17 cellular contexts compared by ENCODE assay signal in genomic region chr1:197062692-197063091, GRCh38. TPM values are rescaled to one million over a fixed set of nuclear protein-coding genes. Genes with fewer than 3 reads are reported as not detected.
DNase-seq lines count a peak whose midpoint lies in the region; ATAC-seq and TF ChIP-seq lines count a peak whose summit lies in the region.
"Had no signal": no experiment of that assay in that cellular context is flagged by ENCODE, and none has a peak within 500 bp of the region (broad histone marks: within the 10 kb centered on the region; RNA-seq: fewer than 3 reads in every experiment).

No MANE protein-coding gene starts in this region.

- no peak overlapping the region for H3K23ac ChIP-seq in mesendoderm (ENCODE audit: low read length)

- H4K8ac ChIP-seq in mesendoderm (ENCODE audit: low read depth, low read length), result no peak overlapping the region

- no peak overlapping the region for H4K5ac ChIP-seq in mesendoderm (ENCODE audit: low read length)

- no peak for DNase-seq in activated T-helper 1 cell treated with anti-CD3 and anti-CD28 coated beads, Interleukin-12 subunit alpha, Interleukin-12 subunit beta, Interleukin-2, Interleukin-4 antibody, amounts not matched to agents 30 ng/mL and 10 ng/mL and 1 ng/mL, durations not matched to agents 14 hours and 24 hours and 36 hours (ENCODE audit: low spot score)
- no peak for DNase-seq in T-cell
- DNase-seq in activated CD4-positive, alpha-beta T cell treated with anti-CD3 and anti-CD28 coated beads, Interleukin-2, amount 50 U/mL, for 48 hours, result no peak
- no peak for DNase-seq in mesendoderm
- DNase-seq: activated CD4-positive, alpha-beta T cell treated with anti-CD3 and anti-CD28 coated beads for 1 hour; CD4-positive, CD25-positive, alpha-beta regulatory T cell; stimulated activated CD4-positive, alpha-beta T cell treated with anti-CD3 and anti-CD28 coated beads, Interleukin-1b, Interleukin-23, amount 100 ng/mL, for 48 hours; stimulated activated naive CD4-positive, alpha-beta T cell had no signal

- H3K4me2 ChIP-seq in OCI-LY3 (ENCODE audit: low read length) (peak overlapping the region; percentile 18), mesendoderm (ENCODE audit: low read length) (no peak overlapping the region)

- no peak overlapping the region for H2AFZ ChIP-seq in OCI-LY3 (ENCODE audit: low read depth, low read length)

- H3K4ac ChIP-seq in mesendoderm (ENCODE audit: low read depth, low read length), result no peak overlapping the region

- H3K79me1 ChIP-seq in mesendoderm (ENCODE audit: low read length), result no peaks in the 10 kb centered on the region

- H3K4me1 ChIP-seq in OCI-LY3 (ENCODE audit: low read length) (peaks cover 13% of the 10 kb centered on the region), mesendoderm (ENCODE audit: control insufficient read depth, low read depth, low read length) (no peaks in the 10 kb centered on the region)
- H3K4me1 ChIP-seq: SJSA1 had no signal

- no peak overlapping the region for H3K4me3 Mint-ChIP-seq in activated T-helper 1 cell treated with anti-CD3 and anti-CD28 coated beads, Interleukin-12 subunit alpha, Interleukin-12 subunit beta, Interleukin-2, Interleukin-4 antibody, amounts not matched to agents 30 ng/mL and 10 ng/mL and 1 ng/mL, durations not matched to agents 14 hours and 24 hours and 36 hours
- H3K4me3 Mint-ChIP-seq in T-cell, result no peak overlapping the region
- H3K4me3 Mint-ChIP-seq: CD4-positive, CD25-positive, alpha-beta regulatory T cell had no signal

- H3K36me3 ChIP-seq in OCI-LY3 (replicated peaks; ENCODE audit: low read depth, low read length), result no peaks in the 10 kb centered on the region
- H3K36me3 ChIP-seq in mesendoderm (ENCODE audit: control insufficient read depth, insufficient read depth, low read length), result no peaks in the 10 kb centered on the region
- H3K36me3 ChIP-seq: SJSA1 had no signal

- H3K4me3 ChIP-seq in OCI-LY3 (ENCODE audit: low read length) (no peak overlapping the region), mesendoderm (ENCODE audit: low read length) (no peak overlapping the region)
- H3K4me3 ChIP-seq: lung, SJSA1 had no signal

- POLR2A ChIA-PET in T-cell (lab: Charles Lee), result no interaction called here

- H2BK15ac ChIP-seq in mesendoderm (replicated peaks; ENCODE audit: low read depth), result no peak overlapping the region

- ATAC-seq in GM18868 (IDR thresholded peaks at IDR 0.05; ENCODE audit: unreplicated experiment) (peak; percentile 94), GM21528 (IDR thresholded peaks at IDR 0.05; ENCODE audit: low FRiP score, unreplicated experiment) (peak; percentile 95), HG03045 (IDR thresholded peaks at IDR 0.05; ENCODE audit: unreplicated experiment) (peak; percentile 74), T-cell (replicated peaks in 1 of 4) (no peak)

- no peak overlapping the region for H3K56ac ChIP-seq in mesendoderm (ENCODE audit: low read length)

- no peak overlapping the region for H2BK120ac ChIP-seq in mesendoderm (ENCODE audit: low read depth, low read length)

- H3K9me3 ChIP-seq in OCI-LY3 (ENCODE audit: insufficient read depth, low read length), result no peaks in the 10 kb centered on the region
- H3K9me3 ChIP-seq: SJSA1 had no signal

- WGBS in mesendoderm (ENCODE audit: extremely low coverage, insufficient coverage, low lambda C conversion rate), result no CpG with 5 or more reads among the region's 2 CpGs

- no peak overlapping the region for H2BK5ac ChIP-seq in mesendoderm (ENCODE audit: low read length)

- H3K27me3 ChIP-seq in OCI-LY3 (ENCODE audit: low read depth, low read length), result no peaks in the 10 kb centered on the region
- H3K27me3 ChIP-seq in mesendoderm (ENCODE audit: insufficient read depth, low read length, poor library complexity), result no peaks in the 10 kb centered on the region
- H3K27me3 ChIP-seq: SJSA1 had no signal

- H3K18ac ChIP-seq in mesendoderm (ENCODE audit: low read length), result no peak overlapping the region

- no peaks in the 10 kb centered on the region for H3K79me2 ChIP-seq in OCI-LY3 (ENCODE audit: low read length)
- no peaks in the 10 kb centered on the region for H3K79me2 ChIP-seq in mesendoderm (ENCODE audit: control insufficient read depth, insufficient read depth, low read length)

- no peaks in the 10 kb centered on the region for H3K9me3 Mint-ChIP-seq in activated T-helper 1 cell treated with anti-CD3 and anti-CD28 coated beads, Interleukin-12 subunit alpha, Interleukin-12 subunit beta, Interleukin-2, Interleukin-4 antibody, amounts not matched to agents 30 ng/mL and 10 ng/mL and 1 ng/mL, durations not matched to agents 14 hours and 24 hours and 36 hours
- H3K9me3 Mint-ChIP-seq in T-cell, result no peaks in the 10 kb centered on the region

- H3K27ac ChIP-seq in OCI-LY3 (ENCODE audit: low read length) (no peak overlapping the region), mesendoderm (ENCODE audit: low read depth, low read length) (no peak overlapping the region)
- H3K27ac ChIP-seq: HL-60, SJSA1 had no signal

- H3K4me1 Mint-ChIP-seq in activated T-helper 1 cell treated with anti-CD3 and anti-CD28 coated beads, Interleukin-12 subunit alpha, Interleukin-12 subunit beta, Interleukin-2, Interleukin-4 antibody, amounts not matched to agents 30 ng/mL and 10 ng/mL and 1 ng/mL, durations not matched to agents 14 hours and 24 hours and 36 hours (ENCODE audit: low read depth), result no peaks in the 10 kb centered on the region
- no peaks in the 10 kb centered on the region for H3K4me1 Mint-ChIP-seq in T-cell
- H3K4me1 Mint-ChIP-seq: CD4-positive, CD25-positive, alpha-beta regulatory T cell had no signal

- CTCF ChIA-PET in T-cell (lab: Charles Lee), result no interaction called here

- no peaks in the 10 kb centered on the region for H4K20me1 ChIP-seq in OCI-LY3 (ENCODE audit: insufficient read depth, low read length)

- intact Hi-C loops in activated T-helper 1 cell treated with anti-CD3 and anti-CD28 coated beads, Interleukin-12 subunit alpha, Interleukin-12 subunit beta, Interleukin-2, Interleukin-4 antibody, amounts not matched to agents 30 ng/mL and 10 ng/mL and 1 ng/mL, durations not matched to agents 14 hours and 24 hours and 36 hours (cut with micrococcal nuclease), result no loop called here

- no peaks in the 10 kb centered on the region for H3K36me3 Mint-ChIP-seq in activated T-helper 1 cell treated with anti-CD3 and anti-CD28 coated beads, Interleukin-12 subunit alpha, Interleukin-12 subunit beta, Interleukin-2, Interleukin-4 antibody, amounts not matched to agents 30 ng/mL and 10 ng/mL and 1 ng/mL, durations not matched to agents 14 hours and 24 hours and 36 hours (ENCODE audit: low read depth)
- no peaks in the 10 kb centered on the region for H3K36me3 Mint-ChIP-seq in T-cell
- H3K36me3 Mint-ChIP-seq: CD4-positive, CD25-positive, alpha-beta regulatory T cell had no signal

- H3K9ac ChIP-seq in OCI-LY3 (ENCODE audit: low read length), result no peak overlapping the region
- no peak overlapping the region for H3K9ac ChIP-seq in mesendoderm (ENCODE audit: low read length)

- no peak overlapping the region for H3K27ac Mint-ChIP-seq in activated T-helper 1 cell treated with anti-CD3 and anti-CD28 coated beads, Interleukin-12 subunit alpha, Interleukin-12 subunit beta, Interleukin-2, Interleukin-4 antibody, amounts not matched to agents 30 ng/mL and 10 ng/mL and 1 ng/mL, durations not matched to agents 14 hours and 24 hours and 36 hours
- H3K27ac Mint-ChIP-seq in T-cell, result no peak overlapping the region
- H3K27ac Mint-ChIP-seq: CD4-positive, CD25-positive, alpha-beta regulatory T cell had no signal

- no peak overlapping the region for H2AK5ac ChIP-seq in mesendoderm (ENCODE audit: low read length)

- peaks cover 5% of the 10 kb centered on the region for H3K27me3 Mint-ChIP-seq in activated T-helper 1 cell treated with anti-CD3 and anti-CD28 coated beads, Interleukin-12 subunit alpha, Interleukin-12 subunit beta, Interleukin-2, Interleukin-4 antibody, amounts not matched to agents 30 ng/mL and 10 ng/mL and 1 ng/mL, durations not matched to agents 14 hours and 24 hours and 36 hours (ENCODE audit: insufficient read depth)
- peaks cover 2 to 8% of the 10 kb centered on the region in 2 donors for H3K27me3 Mint-ChIP-seq in T-cell

- TF ChIP-seq CTCF in OCI-LY3 (IDR thresholded peaks at IDR 0.05; ENCODE audit: low read depth, low read length), result no peak

RNA-seq across cellular contexts. Expression of gene F13B, which starts 4.4 kb away (rescaled TPM):
- not detected in 2 replicates for total RNA-seq in activated T-helper 1 cell treated with anti-CD3 and anti-CD28 coated beads, Interleukin-12 subunit alpha, Interleukin-12 subunit beta, Interleukin-2, Interleukin-4 antibody, amounts not matched to agents 30 ng/mL and 10 ng/mL and 1 ng/mL, durations not matched to agents 14 hours and 24 hours and 36 hours
- not detected for total RNA-seq in T-cell
- not detected for polyA plus RNA-seq in mesendoderm (2013, experiment 1 of 2)
- polyA plus RNA-seq in mesendoderm (2013, experiment 2 of 2), result not detected
- total RNA-seq: bronchial epithelial cell; CD4-positive, CD25-positive, alpha-beta regulatory T cell; endothelial cell of umbilical vein; lung; SJSA1 had no signal
- polyA plus RNA-seq: CD4-positive, CD25-positive, alpha-beta regulatory T cell; endothelial cell of umbilical vein; lung had no signal

Comparison
In these comparisons a context has a peak if more than half of its experiments do, and no peak if none do; other contexts are left out.
1. ATAC-seq: peak in GM18868 (single experiment), GM21528 (single experiment) and HG03045 (single experiment); none in T-cell (0 of 4).